8 cellular contexts compared by ENCODE assay signal in genomic region chr5:102866315-102866693, GRCh38.
DNase-seq lines count a peak whose midpoint lies in the region; ATAC-seq and TF ChIP-seq lines count a peak whose summit lies in the region.

No MANE protein-coding gene starts in this region.

- POLR2A ChIA-PET in AG04450 (lab: Yijun Ruan, JAX): interaction anchor here (0.5 to 1.0 kb wide), 2 partner anchors 72 to 254 kb away, joined by 4 to 5 read pairs; partner anchors contain the start of genes GIN1 and PPIP5K2

- H3K9me3 ChIP-seq in AG04450 (ENCODE audit: control insufficient read depth, insufficient read depth, low read length) (no peaks in the 10 kb centered on the region), iPS-18a (ENCODE audit: control insufficient read depth, low read depth, low read length) (no peaks in the 10 kb centered on the region)

- TF ChIP-seq CTCF in AG04450 (IDR thresholded peaks at IDR 0.05; ENCODE audit: low read depth, low read length) (no peak), HFF-Myc (IDR thresholded peaks at IDR 0.05; ENCODE audit: low read depth, low read length, missing control alignments) (no peak)

- peaks cover 28% of the 10 kb centered on the region for H3K4me1 ChIP-seq in iPS-18a (ENCODE audit: control insufficient read depth, low read depth, low read length)

- CTCF ChIA-PET in AG04450 (lab: Charles Lee): interaction anchor here (1.4 to 3.5 kb wide), 3 partner anchors 9 to 185 kb away, joined by 4 to 13 read pairs (median 7); no protein-coding TSS in a partner anchor

- H3K9ac ChIP-seq in iPS-18a (ENCODE audit: low read length): peak overlapping the region; percentile 69

- H3K4me1 Mint-ChIP-seq in activated naive CD8-positive, alpha-beta T cell treated with anti-CD3 and anti-CD28 coated beads for 36 hours: peaks cover 9% of the 10 kb centered on the region
- H3K4me1 Mint-ChIP-seq in stimulated activated effector memory CD8-positive, alpha-beta T cell treated with anti-CD3 and anti-CD28 coated beads, Interleukin-12 subunit alpha, Interleukin-12 subunit beta, amount 100 ng/mL, for 72 hours: peaks cover 22% of the 10 kb centered on the region

- ATAC-seq in stimulated activated effector memory CD8-positive, alpha-beta T cell treated with anti-CD3 and anti-CD28 coated beads, Interleukin-12 subunit alpha, Interleukin-12 subunit beta, amount 100 ng/mL, for 72 hours: no peak
- ATAC-seq in HG02885 (IDR thresholded peaks at IDR 0.05; ENCODE audit: poor library complexity, unreplicated experiment) (no peak), HG02571 (IDR thresholded peaks at IDR 0.05; ENCODE audit: unreplicated experiment) (no peak)

- H3K27ac ChIP-seq in AG04450 (ENCODE audit: low read depth, low read length) (peak overlapping the region; percentile 57), iPS-18a (ENCODE audit: low read length) (no peak overlapping the region)

- H3K27me3 Mint-ChIP-seq in activated naive CD8-positive, alpha-beta T cell treated with anti-CD3 and anti-CD28 coated beads for 36 hours: peaks cover 32% of the 10 kb centered on the region

- H3K27ac Mint-ChIP-seq in activated naive CD8-positive, alpha-beta T cell treated with anti-CD3 and anti-CD28 coated beads for 36 hours: no peak overlapping the region
- peak overlapping the region; percentile 74 for H3K27ac Mint-ChIP-seq in stimulated activated effector memory CD8-positive, alpha-beta T cell treated with anti-CD3 and anti-CD28 coated beads, Interleukin-12 subunit alpha, Interleukin-12 subunit beta, amount 100 ng/mL, for 72 hours

- H3K4me3 ChIP-seq in AG04450 (ENCODE audit: low read depth, low read length): peak overlapping the region; percentile 67
- H3K4me3 ChIP-seq in HFF-Myc (replicated peaks; ENCODE audit: low read depth, low read length): peak overlapping the region; percentile 55
- peak overlapping the region; percentile 76 for H3K4me3 ChIP-seq in iPS-18a (ENCODE audit: low read length)

- DNase-seq in AG04450 (ENCODE audit: low read depth, low spot score): no peak
- no peak for DNase-seq in HFF-Myc (ENCODE audit: extremely low read depth, low read depth)
- no peak for DNase-seq in activated naive CD8-positive, alpha-beta T cell treated with anti-CD3 and anti-CD28 coated beads for 36 hours
- DNase-seq in stimulated activated effector memory CD8-positive, alpha-beta T cell treated with anti-CD3 and anti-CD28 coated beads, Interleukin-12 subunit alpha, Interleukin-12 subunit beta, amount 100 ng/mL, for 72 hours (ENCODE audit: low spot score in 2 of 2): no peak
- DNase-seq in NCI-H524 (lab: John Stamatoyannopoulos, UW): no peak

- peak overlapping the region; percentile 69 for H3K4me3 Mint-ChIP-seq in activated naive CD8-positive, alpha-beta T cell treated with anti-CD3 and anti-CD28 coated beads for 36 hours
- peak overlapping the region; percentile 68 for H3K4me3 Mint-ChIP-seq in stimulated activated effector memory CD8-positive, alpha-beta T cell treated with anti-CD3 and anti-CD28 coated beads, Interleukin-12 subunit alpha, Interleukin-12 subunit beta, amount 100 ng/mL, for 72 hours

- no peaks in the 10 kb centered on the region for H3K9me3 Mint-ChIP-seq in activated naive CD8-positive, alpha-beta T cell treated with anti-CD3 and anti-CD28 coated beads for 36 hours
- no peaks in the 10 kb centered on the region for H3K9me3 Mint-ChIP-seq in stimulated activated effector memory CD8-positive, alpha-beta T cell treated with anti-CD3 and anti-CD28 coated beads, Interleukin-12 subunit alpha, Interleukin-12 subunit beta, amount 100 ng/mL, for 72 hours

- H3K36me3 Mint-ChIP-seq in activated naive CD8-positive, alpha-beta T cell treated with anti-CD3 and anti-CD28 coated beads for 36 hours: peaks cover 28% of the 10 kb centered on the region
- peaks cover 62% of the 10 kb centered on the region for H3K36me3 Mint-ChIP-seq in stimulated activated effector memory CD8-positive, alpha-beta T cell treated with anti-CD3 and anti-CD28 coated beads, Interleukin-12 subunit alpha, Interleukin-12 subunit beta, amount 100 ng/mL, for 72 hours

- no peaks in the 10 kb centered on the region for H3K36me3 ChIP-seq in iPS-18a (ENCODE audit: control insufficient read depth, low read depth, low read length)

- H3K27me3 ChIP-seq in AG04450 (ENCODE audit: control insufficient read depth, insufficient read depth, low read length) (no peaks in the 10 kb centered on the region), iPS-18a (ENCODE audit: control insufficient read depth, insufficient read depth, low read length) (no peaks in the 10 kb centered on the region)
